In the genomic region with DNA sequence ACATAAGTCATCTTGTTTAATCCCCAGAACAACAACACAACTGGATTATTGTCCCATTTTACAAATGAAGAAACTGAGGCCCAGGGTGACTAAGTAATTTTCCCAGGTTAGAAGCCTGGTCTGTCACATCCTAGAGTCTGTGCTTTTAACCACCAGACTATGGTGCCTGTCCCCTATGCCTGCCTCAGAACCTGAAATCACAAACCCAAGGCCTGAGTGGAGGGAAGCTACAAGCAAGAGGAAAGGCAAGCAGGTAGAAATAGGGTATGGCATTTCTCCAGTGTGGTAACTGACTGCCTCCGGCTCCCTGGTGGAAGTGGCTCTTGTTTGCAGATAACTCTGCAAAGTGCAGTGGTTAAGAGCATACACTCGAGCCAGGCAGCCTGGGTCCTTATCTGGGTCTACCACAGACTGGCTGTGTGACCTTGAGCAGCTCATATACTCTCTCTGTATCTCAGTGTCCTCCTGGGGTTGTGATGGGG, we compare ENCODE assay signal across 14 cellular contexts. TPM values are rescaled to one million over a fixed set of nuclear protein-coding genes. Genes with fewer than 3 reads are reported as not detected.
DNase-seq lines count a peak whose midpoint lies in the region; ATAC-seq, FAIRE-seq and TF ChIP-seq lines count a peak whose summit lies in the region.
"Had no signal": no experiment of that assay in that cellular context is flagged by ENCODE, and none has a peak within 500 bp of the region (broad histone marks: within the 10 kb centered on the region; RNA-seq: fewer than 3 reads in every experiment).

No MANE protein-coding gene starts in this region.

- peaks cover 4% of the 10 kb centered on the region; the same call in 1 of the 2 replicates for H3F3A ChIP-seq in MM.1S (ENCODE audit: insufficient read depth, low read length)

- TF ChIP-seq CTCF in K562 (IDR thresholded peaks at IDR 0.05 in 2 of 3, conservative IDR thresholded peaks at IDR 0.05 in 1 of 3; ENCODE audit: insufficient read depth in 2 of 3, low read depth in 1 of 3, low read length in 3 of 3) = peak in 1 of 3 experiments; percentile 15; a peak in 2 of 6 replicates
- TF ChIP-seq CTCF in nephron progenitor cell (IDR thresholded peaks at IDR 0.05) = no peak
- no peak for TF ChIP-seq CTCF in MM.1S (IDR thresholded peaks at IDR 0.05; ENCODE audit: low read length)

- H4K20me1 ChIP-seq in K562 (replicated peaks; ENCODE audit: control insufficient read depth, insufficient read depth, low read length) = peaks cover 15% of the 10 kb centered on the region
- peaks cover 13% of the 10 kb centered on the region for H4K20me1 ChIP-seq in MM.1S (ENCODE audit: insufficient read depth, low read length)

- H3K9me2 ChIP-seq in MM.1S (replicated peaks; ENCODE audit: insufficient read depth, low read length) = no peaks in the 10 kb centered on the region

- peak; percentile 54 for ATAC-seq in K562
- ATAC-seq: activated CD8-positive, alpha-beta T cell treated with anti-CD3 and anti-CD28 coated beads for 36 hours had no signal

- H3K79me2 ChIP-seq in K562 (ENCODE audit: control insufficient read depth, insufficient read depth, low read length) = peaks cover 93% of the 10 kb centered on the region
- H3K79me2 ChIP-seq in MM.1S (ENCODE audit: low read length) = peaks cover 38% of the 10 kb centered on the region

- peak overlapping the region; percentile 11 for H3K27ac ChIP-seq in CD8-positive, alpha-beta memory T cell (ENCODE audit: low read depth, low read length)
- H3K27ac ChIP-seq in K562 (ENCODE audit: extremely low read depth, low read depth, low read length) = peak overlapping the region; percentile 63
- no peak overlapping the region for H3K27ac ChIP-seq in mesenchymal stem cell (ENCODE audit: low read length, poor library complexity, severe bottlenecking)
- no peak overlapping the region for H3K27ac ChIP-seq in MM.1S (ENCODE audit: low read length)
- H3K27ac ChIP-seq: BLaER1 treated with 17β-estradiol and CSF1 and Interleukin-3, amounts not matched to agents 10 nM and 100 nM had no signal

- no peaks in the 10 kb centered on the region for H3K9me3 ChIP-seq in CD8-positive, alpha-beta memory T cell (ENCODE audit: low read length)
- H3K9me3 ChIP-seq in MG63 = no peaks in the 10 kb centered on the region
- no peaks in the 10 kb centered on the region for H3K9me3 ChIP-seq in K562 (replicated peaks; ENCODE audit: control insufficient read depth, insufficient read depth, low read depth, low read length)
- no peaks in the 10 kb centered on the region for H3K9me3 ChIP-seq in mesenchymal stem cell (ENCODE audit: control insufficient read depth, low read length)
- no peaks in the 10 kb centered on the region for H3K9me3 ChIP-seq in MM.1S (replicated peaks; ENCODE audit: insufficient read depth, low read length)
- H3K9me3 ChIP-seq: BLaER1 treated with 17β-estradiol and CSF1 and Interleukin-3, amounts not matched to agents 10 nM and 100 nM had no signal

- H2BK120ac ChIP-seq in mesenchymal stem cell (ENCODE audit: low read depth, low read length) = no peak overlapping the region

- no peak overlapping the region for H2BK5ac ChIP-seq in mesenchymal stem cell (ENCODE audit: low read depth, low read length, poor library complexity, severe bottlenecking)

- no peaks in the 10 kb centered on the region for H3K9me1 ChIP-seq in K562 (ENCODE audit: control insufficient read depth, insufficient read depth, low read length)

- intact Hi-C loops in K562 (cut with micrococcal nuclease) = loop anchor here (5.0 kb wide), 1 partner anchor 503 kb away; a partner anchor contains a TSS

- peak overlapping the region in 6 of 8 donors; percentile 32 to 92 (median 68) for H3K27ac Mint-ChIP-seq in CD8-positive, alpha-beta memory T cell
- H3K27ac Mint-ChIP-seq in nephron progenitor cell = no peak overlapping the region
- H3K27ac Mint-ChIP-seq: activated CD8-positive, alpha-beta T cell treated with anti-CD3 and anti-CD28 coated beads for 36 hours had no signal

- TF ChIP-seq RAD21 in K562 (CRISPR knock-in tag; conservative IDR thresholded peaks at IDR 0.05 in 1 of 2, IDR thresholded peaks at IDR 0.05 in 1 of 2) = no peak

- no peak overlapping the region for H3K23ac ChIP-seq in mesenchymal stem cell (ENCODE audit: low read length in 2 of 2)

- H2AFZ ChIP-seq in K562 (ENCODE audit: low read depth, low read length) (no peak overlapping the region), mesenchymal stem cell (ENCODE audit: low read depth, low read length) (no peak overlapping the region), MM.1S (ENCODE audit: low read length) (no peak overlapping the region)

- no peaks in the 10 kb centered on the region for H3K27me3 ChIP-seq in CD8-positive, alpha-beta memory T cell (ENCODE audit: insufficient read depth, low read length, poor library complexity, severe bottlenecking)
- H3K27me3 ChIP-seq in MG63 (no peaks in the 10 kb centered on the region), K562 (ENCODE audit: control insufficient read depth in 2 of 2, insufficient read depth in 2 of 2, low read length in 2 of 2) (no peaks in the 10 kb centered on the region), mesenchymal stem cell (ENCODE audit: control insufficient read depth in 1 of 2, insufficient read depth in 1 of 2, low read length in 2 of 2) (no peaks in the 10 kb centered on the region), MM.1S (replicated peaks; ENCODE audit: insufficient read depth, low read length) (no peaks in the 10 kb centered on the region)

- no peak overlapping the region for H4K91ac ChIP-seq in mesenchymal stem cell (ENCODE audit: low read length)

- H2BK12ac ChIP-seq in mesenchymal stem cell (ENCODE audit: low read length in 2 of 2) = no peak overlapping the region

- no peak for DNase-seq in CD8-positive, alpha-beta memory T cell
- no peak for DNase-seq in MG63
- DNase-seq in K562 (ENCODE audit: extremely low read depth in 1 of 4, low spot score in 3 of 4) = peak; percentile 50 to 96 (median 72)
- no peak for DNase-seq in nephron progenitor cell
- no peak for DNase-seq in mesenchymal stem cell
- no peak for DNase-seq in medulla oblongata (ENCODE audit: extremely low spot score)
- no peak for DNase-seq in MM.1S
- DNase-seq: activated CD8-positive, alpha-beta T cell treated with anti-CD3 and anti-CD28 coated beads for 36 hours; activated effector memory CD4-positive, alpha-beta T cell treated with Interleukin-2 at 50 U/mL for 16 hours; Kasumi-1; NCI-H446 treated with DMSO at 0.1 percent for 48 hours; posterior cingulate gyrus had no signal

- H3K36me3 ChIP-seq in CD8-positive, alpha-beta memory T cell (ENCODE audit: insufficient read depth, low read length) = no peaks in the 10 kb centered on the region
- H3K36me3 ChIP-seq in MG63 = peaks cover 39% of the 10 kb centered on the region
- peaks cover 24% of the 10 kb centered on the region for H3K36me3 ChIP-seq in K562 (ENCODE audit: control insufficient read depth, insufficient read depth, low read length)
- peaks cover 6 to 19% of the 10 kb centered on the region in 2 experiments for H3K36me3 ChIP-seq in mesenchymal stem cell (ENCODE audit: control insufficient read depth in 1 of 2, insufficient read depth in 2 of 2, low read depth in 1 of 2, low read length in 2 of 2)
- no peaks in the 10 kb centered on the region for H3K36me3 ChIP-seq in MM.1S (replicated peaks; ENCODE audit: insufficient read depth, low read length)

- H3K14ac ChIP-seq in mesenchymal stem cell (ENCODE audit: low read length in 2 of 2) = no peak overlapping the region

- H3K4me1 ChIP-seq in CD8-positive, alpha-beta memory T cell (ENCODE audit: insufficient read depth, low read length) = peaks cover 29% of the 10 kb centered on the region
- H3K4me1 ChIP-seq in K562 (replicated peaks in 1 of 2; ENCODE audit: control insufficient read depth in 2 of 2, insufficient read depth in 2 of 2, low read length in 2 of 2) = peaks cover 64 to 72% of the 10 kb centered on the region in 2 experiments
- peaks cover 23% of the 10 kb centered on the region for H3K4me1 ChIP-seq in mesenchymal stem cell (ENCODE audit: control insufficient read depth, insufficient read depth, low read depth, low read length)
- peaks cover 10% of the 10 kb centered on the region for H3K4me1 ChIP-seq in MM.1S (ENCODE audit: low read length)

- H3K9ac ChIP-seq in K562 (ENCODE audit: insufficient read depth in 1 of 2, low read depth in 2 of 2, low read length in 2 of 2) = peak overlapping the region in 1 of 2 experiments; percentile 67; a peak in 1 of 4 replicates
- no peak overlapping the region for H3K9ac ChIP-seq in mesenchymal stem cell (ENCODE audit: low read length)
- no peak overlapping the region for H3K9ac ChIP-seq in MM.1S (ENCODE audit: low read length)
- H3K9ac ChIP-seq: BLaER1 treated with 17β-estradiol and CSF1 and Interleukin-3, amounts not matched to agents 10 nM and 100 nM had no signal

- H4K8ac ChIP-seq in mesenchymal stem cell (ENCODE audit: low read length) = no peak overlapping the region

- no TSS peak for BruUV-seq in K562 (replicated peaks; lab: Mats Ljungman, UMichigan)

- CTCF ChIA-PET in CD8-positive, alpha-beta memory T cell (lab: Charles Lee) = interaction anchor here (1.4 kb wide), 1 partner anchor 33 kb away, joined by 3 read pairs; no protein-coding TSS in a partner anchor
- CTCF ChIA-PET in K562 (lab: Yijun Ruan, JAX; ENCODE audit: low intra/inter-chr PET ratio) = interaction anchor here (0.6 kb wide), 2 partner anchors 16 to 257 kb away, joined by 3 read pairs; a partner anchor contains a TSS

- H3K4me1 Mint-ChIP-seq in CD8-positive, alpha-beta memory T cell = peaks cover 29 to 59% (median 33%) of the 10 kb centered on the region in 3 donors
- H3K4me1 Mint-ChIP-seq in nephron progenitor cell = peaks cover 56% of the 10 kb centered on the region

- H3K4me2 ChIP-seq in K562 (ENCODE audit: insufficient read depth, low read length) = peak overlapping the region; percentile 67
- H3K4me2 ChIP-seq in mesenchymal stem cell (ENCODE audit: low read length, poor library complexity, severe bottlenecking) = no peak overlapping the region
- no peak overlapping the region for H3K4me2 ChIP-seq in MM.1S (ENCODE audit: low read depth, low read length)

- no peak overlapping the region for H3K18ac ChIP-seq in mesenchymal stem cell (ENCODE audit: low read depth in 1 of 2, low read length in 2 of 2)

- no peak overlapping the region for H2AK5ac ChIP-seq in mesenchymal stem cell (ENCODE audit: low read length, severe bottlenecking)

- H3K36me3 Mint-ChIP-seq in CD8-positive, alpha-beta memory T cell = peaks cover 0 to 14% (median 2%) of the 10 kb centered on the region in 3 donors
- peaks cover 5% of the 10 kb centered on the region for H3K36me3 Mint-ChIP-seq in nephron progenitor cell (ENCODE audit: low read depth)

- H2BK15ac ChIP-seq in mesenchymal stem cell (ENCODE audit: low read depth, poor library complexity, severe bottlenecking) = no peak overlapping the region

- in situ Hi-C loops in K562 (cut with MboI) = no loop called here

- POLR2A ChIA-PET in CD8-positive, alpha-beta memory T cell (lab: Charles Lee) = interaction anchor here (0.7 to 1.0 kb wide), 2 partner anchors 28 to 393 kb away, joined by 3 to 7 read pairs; no protein-coding TSS in a partner anchor
- POLR2A ChIA-PET in K562 (lab: Yijun Ruan, JAX) = interaction anchor here (0.6 to 5.0 kb wide), 13 partner anchors 8 to 506 kb away, joined by 3 to 29 read pairs (median 4); a partner anchor contains a TSS

- H3K4me3 Mint-ChIP-seq in CD8-positive, alpha-beta memory T cell = peak overlapping the region; percentile 23 to 96 (median 79)
- H3K4me3 Mint-ChIP-seq in nephron progenitor cell = peak overlapping the region; percentile 69

- peaks cover 34% of the 10 kb centered on the region for H3K79me1 ChIP-seq in mesenchymal stem cell (replicated peaks; ENCODE audit: low read length, poor library complexity, severe bottlenecking)

- TF ChIP-seq POLR2A in K562 (conservative IDR thresholded peaks at IDR 0.05) = no peak

- 0% methylated on average over 2 of the region's 2 CpGs for WGBS in K562 (ENCODE audit: insufficient coverage, low coverage, missing lambda C conversion rate)
- WGBS in mesenchymal stem cell = 92% methylated on average over 2 of the region's 2 CpGs

- FAIRE-seq in K562 (lab: Jason Lieb, UNC) = peak; percentile 99

- H3K9me3 Mint-ChIP-seq in CD8-positive, alpha-beta memory T cell = no peaks in the 10 kb centered on the region
- H3K9me3 Mint-ChIP-seq in nephron progenitor cell = no peaks in the 10 kb centered on the region
- H3K9me3 Mint-ChIP-seq: activated CD8-positive, alpha-beta T cell treated with anti-CD3 and anti-CD28 coated beads for 36 hours had no signal

- H3K4ac ChIP-seq in mesenchymal stem cell (ENCODE audit: low read depth in 1 of 2, low read length in 2 of 2) = no peak overlapping the region

- peaks cover 0 to 2% of the 10 kb centered on the region in 2 donors for H3K27me3 Mint-ChIP-seq in CD8-positive, alpha-beta memory T cell
- H3K27me3 Mint-ChIP-seq in nephron progenitor cell (ENCODE audit: low read depth, poor library complexity) = peaks cover 14% of the 10 kb centered on the region
- H3K27me3 Mint-ChIP-seq: activated CD8-positive, alpha-beta T cell treated with anti-CD3 and anti-CD28 coated beads for 36 hours had no signal

- H3K4me3 ChIP-seq in CD8-positive, alpha-beta memory T cell (ENCODE audit: low read length) = no peak overlapping the region
- H3K4me3 ChIP-seq in MG63 = 0 out of 2 replicates have a peak overlapping the region, but pooled peaks have one; percentile 0
- H3K4me3 ChIP-seq in K562 = no peak overlapping the region
- H3K4me3 ChIP-seq in mesenchymal stem cell (ENCODE audit: insufficient read depth in 1 of 2, low read depth in 1 of 2, low read length in 2 of 2) = no peak overlapping the region
- no peak overlapping the region for H3K4me3 ChIP-seq in MM.1S (ENCODE audit: low read length)
- H3K4me3 ChIP-seq: BLaER1 treated with 17β-estradiol and CSF1 and Interleukin-3, amounts not matched to agents 10 nM and 100 nM had no signal

- TF ChIP-seq EP300 in K562 (IDR thresholded peaks at IDR 0.05; ENCODE audit: low read length) = peak; percentile 77

RNA-seq across cellular contexts. Expression of a gene that starts 2.5 kb away (rescaled TPM):
- 10 to 100 TPM; 18.4 to 20.3 TPM for total RNA-seq in CD8-positive, alpha-beta memory T cell
- 1.9 TPM for polyA plus RNA-seq in CD8-positive, alpha-beta memory T cell
- total RNA-seq in MG63 (2014; rRNA removed; shearing (Covaris generic); ENCODE audit: low replicate concordance) = 18.4 and 35.3 TPM in 2 replicates
- 125 and 274 TPM in 2 replicates for total RNA-seq in K562 (2011; cell fraction: chromatin; rRNA removed; ENCODE audit: low replicate concordance)
- total RNA-seq in K562 (2011; cell fraction: nucleolus; rRNA removed) = 162 and 166 TPM in 2 replicates
- 160 TPM in 2 replicates for total RNA-seq in K562 (2011; cell fraction: nucleoplasm; rRNA removed)
- total RNA-seq in K562 (2014; rRNA removed) (12.6 and 22.5 TPM in 2 replicates), K562 (2014; rRNA removed; fragmentation: Illumina TruSeq; extraction: Trizol) (10.8 and 14.4 TPM in 2 replicates), K562 (2015; rRNA removed; fragmentation: Illumina TruSeq; extraction: Trizol) (14.0 and 14.3 TPM in 2 replicates), K562 (2021) (39.2 and 39.4 TPM in 2 replicates)
- polyA plus RNA-seq in K562 (2011; rRNA removed) (37.0 and 59.6 TPM in 2 replicates), K562 (2014; fragmentation: Illumina TruSeq; extraction: Trizol) (32.5 and 35.7 TPM in 2 replicates), K562 (2014; fragmentation: Nextera tagmentation; extraction: Ambion mirVana) (under 1 TPM; 0.14 to 0.17 TPM), K562 (2014; rRNA removed) (26.8 and 31.0 TPM in 2 replicates)
- 69.9 and 86.4 TPM in 2 replicates for polyA plus RNA-seq in K562 (2011; cell fraction: cytosol; rRNA removed)
- 128 and 148 TPM in 2 replicates for polyA plus RNA-seq in K562 (2011; cell fraction: nucleus; rRNA removed)
- 27.9 and 28.7 TPM in 2 replicates for polyA plus RNA-seq in K562 (2012)
- 52.7 and 68.9 TPM in 2 replicates for polyA minus RNA-seq in K562 (2011; rRNA and poly(A)+ RNA removed)
- polyA minus RNA-seq in K562 (2011; cell fraction: cytosol; rRNA and poly(A)+ RNA removed) = 35.2 and 46.9 TPM in 2 replicates
- 25.6 and 33.4 TPM in 2 replicates for polyA minus RNA-seq in K562 (2011; cell fraction: nucleus; rRNA and poly(A)+ RNA removed)
- polyA plus RNA-seq in mesenchymal stem cell (2013, experiment 1 of 2) = 28.7 TPM
- polyA plus RNA-seq in mesenchymal stem cell (2013, experiment 2 of 2) = 27.8 TPM

RNA-seq across cellular contexts. Expression of a gene that starts 2.6 kb away (rescaled TPM):
- total RNA-seq in CD8-positive, alpha-beta memory T cell = 10 to 100 TPM; 48.5 to 48.7 TPM
- 108 TPM for polyA plus RNA-seq in CD8-positive, alpha-beta memory T cell
- total RNA-seq in MG63 (2014; rRNA removed; shearing (Covaris generic); ENCODE audit: low replicate concordance) = 362 and 399 TPM in 2 replicates
- total RNA-seq in K562 (2011; cell fraction: chromatin; rRNA removed; ENCODE audit: low replicate concordance) = 39.2 and 66.5 TPM in 2 replicates
- 54.2 and 60.8 TPM in 2 replicates for total RNA-seq in K562 (2011; cell fraction: nucleolus; rRNA removed)
- 55.7 and 67.6 TPM in 2 replicates for total RNA-seq in K562 (2011; cell fraction: nucleoplasm; rRNA removed)
- total RNA-seq in K562 (2014; rRNA removed) = 166 and 199 TPM in 2 replicates
- 97.5 and 126 TPM in 2 replicates for total RNA-seq in K562 (2014; rRNA removed; fragmentation: Illumina TruSeq; extraction: Trizol)
- 130 and 136 TPM in 2 replicates for total RNA-seq in K562 (2015; rRNA removed; fragmentation: Illumina TruSeq; extraction: Trizol)
- total RNA-seq in K562 (2021) = 143 and 149 TPM in 2 replicates
- 145 and 165 TPM in 2 replicates for polyA plus RNA-seq in K562 (2011; rRNA removed)
- polyA plus RNA-seq in K562 (2011; cell fraction: cytosol; rRNA removed) = 149 and 217 TPM in 2 replicates
- 68.7 and 82.6 TPM in 2 replicates for polyA plus RNA-seq in K562 (2011; cell fraction: nucleus; rRNA removed)
- 102 and 171 TPM in 2 replicates for polyA plus RNA-seq in K562 (2012)
- 134 and 163 TPM in 2 replicates for polyA plus RNA-seq in K562 (2014; fragmentation: Illumina TruSeq; extraction: Trizol)
- polyA plus RNA-seq in K562 (2014; fragmentation: Nextera tagmentation; extraction: Ambion mirVana) = 100 to 1,000 TPM; 414 to 424 TPM
- 195 and 240 TPM in 2 replicates for polyA plus RNA-seq in K562 (2014; rRNA removed)
- 39.8 and 41.8 TPM in 2 replicates for polyA minus RNA-seq in K562 (2011; rRNA and poly(A)+ RNA removed)
- polyA minus RNA-seq in K562 (2011; cell fraction: cytosol; rRNA and poly(A)+ RNA removed) = 38.6 and 39.1 TPM in 2 replicates
- polyA minus RNA-seq in K562 (2011; cell fraction: nucleus; rRNA and poly(A)+ RNA removed) = 15.3 and 25.4 TPM in 2 replicates
- 59.8 TPM for polyA plus RNA-seq in mesenchymal stem cell (2013, experiment 1 of 2)
- 63.5 TPM for polyA plus RNA-seq in mesenchymal stem cell (2013, experiment 2 of 2)

RNA-seq across cellular contexts. Expression of a gene that starts 28.7 kb away (rescaled TPM):
- total RNA-seq in CD8-positive, alpha-beta memory T cell = not detected
- not detected for polyA plus RNA-seq in CD8-positive, alpha-beta memory T cell
- not detected in 2 replicates for total RNA-seq in MG63 (2014; rRNA removed; shearing (Covaris generic); ENCODE audit: low replicate concordance)
- 2.2 and 4.6 TPM in 2 replicates for total RNA-seq in K562 (2011; cell fraction: chromatin; rRNA removed; ENCODE audit: low replicate concordance)
- total RNA-seq in K562 (2011; cell fraction: nucleolus; rRNA removed) = 1.8 and 2.5 TPM in 2 replicates
- total RNA-seq in K562 (2011; cell fraction: nucleoplasm; rRNA removed) = 1.6 and 1.9 TPM in 2 replicates
- total RNA-seq in K562 (2014; rRNA removed) (0.20 and 0.41 TPM in 2 replicates), K562 (2014; rRNA removed; fragmentation: Illumina TruSeq; extraction: Trizol) (0.13 and 0.18 TPM in 2 replicates), K562 (2015; rRNA removed; fragmentation: Illumina TruSeq; extraction: Trizol) (0.07 and 0.11 TPM in 2 replicates), K562 (2021) (0.07 and 0.18 TPM in 2 replicates)
- polyA plus RNA-seq in K562 (2011; rRNA removed) (0.30 and 0.46 TPM in 2 replicates), K562 (2014; fragmentation: Illumina TruSeq; extraction: Trizol) (0.15 and 0.19 TPM in 2 replicates), K562 (2014; fragmentation: Nextera tagmentation; extraction: Ambion mirVana) (under 1 TPM in 1 of 2 experiments, not detected in 1; 0.03 TPM), K562 (2014; rRNA removed) (0.04 and 0.61 TPM in 2 replicates)
- polyA plus RNA-seq in K562 (2011; cell fraction: cytosol; rRNA removed) = 0.15 and 0.57 TPM in 2 replicates
- 3.4 and 5.7 TPM in 2 replicates for polyA plus RNA-seq in K562 (2011; cell fraction: nucleus; rRNA removed)
- polyA plus RNA-seq in K562 (2012) = 0.35 and 1.5 TPM in 2 replicates
- polyA minus RNA-seq in K562 (2011; rRNA and poly(A)+ RNA removed) = 0.24 and 0.25 TPM in 2 replicates
- 0.48 TPM in 1 of 2 replicates, not detected in the other for polyA minus RNA-seq in K562 (2011; cell fraction: cytosol; rRNA and poly(A)+ RNA removed)
- 0.67 and 0.81 TPM in 2 replicates for polyA minus RNA-seq in K562 (2011; cell fraction: nucleus; rRNA and poly(A)+ RNA removed)
- polyA plus RNA-seq in mesenchymal stem cell (2013, experiment 1 of 2) = not detected
- polyA plus RNA-seq in mesenchymal stem cell (2013, experiment 2 of 2) = not detected
- total RNA-seq: kidney epithelial cell had no signal

Comparison
In these comparisons a context has a peak if more than half of its experiments do, and no peak if none do; other contexts are left out.
1. DNase-seq: peak in K562 (4 of 4); none in CD8-positive, alpha-beta memory T cell (0 of 5), MG63 (single experiment), nephron progenitor cell (single experiment), mesenchymal stem cell (single experiment), medulla oblongata (single experiment) and MM.1S (single experiment).
2. H3K27ac ChIP-seq: peak in CD8-positive, alpha-beta memory T cell (single experiment) and K562 (single experiment); none in mesenchymal stem cell (single experiment) and MM.1S (single experiment).